In genomic region chr20:59027746-59028320, GRCh38 we compare ENCODE assay signal across 11 cellular contexts. TPM values are rescaled to one million over a fixed set of nuclear protein-coding genes. Genes with fewer than 3 reads are reported as not detected.
DNase-seq lines count a peak whose midpoint lies in the region; ATAC-seq lines count a peak whose summit lies in the region.
"Had no signal": no experiment of that assay in that cellular context is flagged by ENCODE, and none has a peak within 500 bp of the region (broad histone marks: within the 10 kb centered on the region; RNA-seq: fewer than 3 reads in every experiment).

No MANE protein-coding gene starts in this region.

- in situ Hi-C loops in GM23248 (cut with MboI) = no loop called here

- peak overlapping the region; percentile 84 for H3K4me2 ChIP-seq in GM23248 (ENCODE audit: unreplicated experiment)

- H2AFZ ChIP-seq in GM23248 = no peak overlapping the region

- H3F3A ChIP-seq in GM23248 (ENCODE audit: insufficient read depth) = peaks cover 44% of the 10 kb centered on the region

- H3K4me1 ChIP-seq in GM23248 (ENCODE audit: insufficient read depth) = peaks cover 40% of the 10 kb centered on the region

- ATAC-seq in HG02588 (IDR thresholded peaks at IDR 0.05; ENCODE audit: unreplicated experiment) (no peak), HG03159 (IDR thresholded peaks at IDR 0.05; ENCODE audit: unreplicated experiment) (no peak)

- no peaks in the 10 kb centered on the region for H3K9me2 ChIP-seq in GM23248 (ENCODE audit: insufficient read depth)

- no peak overlapping the region for H3K27ac Mint-ChIP-seq in activated T-helper 1 cell treated with anti-CD3 and anti-CD28 coated beads, Interleukin-12 subunit alpha, Interleukin-12 subunit beta, Interleukin-2, Interleukin-4 antibody, amounts not matched to agents 30 ng/mL and 10 ng/mL and 1 ng/mL, durations not matched to agents 14 hours and 24 hours and 36 hours

- peaks cover 14% of the 10 kb centered on the region; the same call in 1 of the 2 replicates for H4K20me1 ChIP-seq in GM23248 (ENCODE audit: insufficient read depth)

- H3K4me3 ChIP-seq in GM23248 = peak overlapping the region; percentile 79

- intact Hi-C loops in activated T-helper 1 cell treated with anti-CD3 and anti-CD28 coated beads, Interleukin-12 subunit alpha, Interleukin-12 subunit beta, Interleukin-2, Interleukin-4 antibody, amounts not matched to agents 30 ng/mL and 10 ng/mL and 1 ng/mL, durations not matched to agents 14 hours and 24 hours and 36 hours (cut with micrococcal nuclease) = no loop called here

- H3K9ac ChIP-seq in GM23248 = peak overlapping the region; percentile 84

- H3K4me1 Mint-ChIP-seq in activated T-helper 1 cell treated with anti-CD3 and anti-CD28 coated beads, Interleukin-12 subunit alpha, Interleukin-12 subunit beta, Interleukin-2, Interleukin-4 antibody, amounts not matched to agents 30 ng/mL and 10 ng/mL and 1 ng/mL, durations not matched to agents 14 hours and 24 hours and 36 hours (ENCODE audit: low read depth) = peaks cover 62% of the 10 kb centered on the region

- DNase-seq in GM23248 (peak; percentile 73), lung microvascular endothelial cell (ENCODE audit: low read depth in 2 of 2) (peak; percentile 24 to 52), cerebellum (ENCODE audit: low spot score) (no peak)
- DNase-seq in activated T-helper 1 cell treated with anti-CD3 and anti-CD28 coated beads, Interleukin-12 subunit alpha, Interleukin-12 subunit beta, Interleukin-2, Interleukin-4 antibody, amounts not matched to agents 30 ng/mL and 10 ng/mL and 1 ng/mL, durations not matched to agents 14 hours and 24 hours and 36 hours (ENCODE audit: low spot score) = no peak
- DNase-seq: activated CD4-positive, alpha-beta T cell treated with anti-CD3 and anti-CD28 coated beads for 1 hour; DMS 273 treated with DMSO at 0.1 percent for 48 hours; erythroblast; left ventricle myocardium inferior; SHP77 treated with DMSO at 0.1 percent for 48 hours had no signal

- H3K79me2 ChIP-seq in GM23248 (ENCODE audit: insufficient read depth) = peaks cover 75% of the 10 kb centered on the region

- 78 to 87% methylated on average over 8 of the region's 8 CpGs for WGBS in GM23248 (ENCODE audit: low coverage in 1 of 2, low lambda C conversion rate in 2 of 2, missing lambda C conversion rate in 2 of 2), 2 experiments

- H3K36me3 ChIP-seq in GM23248 (ENCODE audit: low read depth) = peaks cover 25% of the 10 kb centered on the region

- H3K4me3 Mint-ChIP-seq in activated T-helper 1 cell treated with anti-CD3 and anti-CD28 coated beads, Interleukin-12 subunit alpha, Interleukin-12 subunit beta, Interleukin-2, Interleukin-4 antibody, amounts not matched to agents 30 ng/mL and 10 ng/mL and 1 ng/mL, durations not matched to agents 14 hours and 24 hours and 36 hours = peak overlapping the region; percentile 1

- H3K9me3 ChIP-seq in GM23248 (ENCODE audit: low read depth) = no peaks in the 10 kb centered on the region
- H3K9me3 ChIP-seq: left ventricle myocardium inferior had no signal

- H3K27me3 ChIP-seq in GM23248 (replicated peaks; ENCODE audit: insufficient read depth) = no peaks in the 10 kb centered on the region

- no peaks in the 10 kb centered on the region for H3K9me3 Mint-ChIP-seq in activated T-helper 1 cell treated with anti-CD3 and anti-CD28 coated beads, Interleukin-12 subunit alpha, Interleukin-12 subunit beta, Interleukin-2, Interleukin-4 antibody, amounts not matched to agents 30 ng/mL and 10 ng/mL and 1 ng/mL, durations not matched to agents 14 hours and 24 hours and 36 hours

- peak overlapping the region; percentile 58 for H3K27ac ChIP-seq in GM23248
- H3K27ac ChIP-seq: left ventricle myocardium inferior had no signal

- H3K36me3 Mint-ChIP-seq in activated T-helper 1 cell treated with anti-CD3 and anti-CD28 coated beads, Interleukin-12 subunit alpha, Interleukin-12 subunit beta, Interleukin-2, Interleukin-4 antibody, amounts not matched to agents 30 ng/mL and 10 ng/mL and 1 ng/mL, durations not matched to agents 14 hours and 24 hours and 36 hours (ENCODE audit: low read depth) = peaks cover 66% of the 10 kb centered on the region

- H3K27me3 Mint-ChIP-seq in activated T-helper 1 cell treated with anti-CD3 and anti-CD28 coated beads, Interleukin-12 subunit alpha, Interleukin-12 subunit beta, Interleukin-2, Interleukin-4 antibody, amounts not matched to agents 30 ng/mL and 10 ng/mL and 1 ng/mL, durations not matched to agents 14 hours and 24 hours and 36 hours (ENCODE audit: insufficient read depth) = no peaks in the 10 kb centered on the region

RNA-seq across cellular contexts. Expression of gene ATP5F1E, which starts 4.3 kb away (rescaled TPM):
- 20.0 and 21.1 TPM in 2 replicates for total RNA-seq in GM23248 (2014; rRNA removed; shearing (Covaris generic))
- polyA plus RNA-seq in GM23248 (2016; fragmentation: Nextera tagmentation; extraction: Ambion mirVana) = 236 and 245 TPM in 2 replicates
- total RNA-seq in activated T-helper 1 cell treated with anti-CD3 and anti-CD28 coated beads, Interleukin-12 subunit alpha, Interleukin-12 subunit beta, Interleukin-2, Interleukin-4 antibody, amounts not matched to agents 30 ng/mL and 10 ng/mL and 1 ng/mL, durations not matched to agents 14 hours and 24 hours and 36 hours = 81.3 and 84.6 TPM in 2 replicates
- total RNA-seq in lung microvascular endothelial cell (41.6 and 80.0 TPM in 2 replicates), cerebellum (25.3 TPM)

RNA-seq across cellular contexts. Expression of gene TUBB1, which starts 8.6 kb away (rescaled TPM):
- total RNA-seq in GM23248 (2014; rRNA removed; shearing (Covaris generic)) = not detected in 2 replicates
- 0.05 and 0.09 TPM in 2 replicates for polyA plus RNA-seq in GM23248 (2016; fragmentation: Nextera tagmentation; extraction: Ambion mirVana)
- not detected in 2 replicates for total RNA-seq in activated T-helper 1 cell treated with anti-CD3 and anti-CD28 coated beads, Interleukin-12 subunit alpha, Interleukin-12 subunit beta, Interleukin-2, Interleukin-4 antibody, amounts not matched to agents 30 ng/mL and 10 ng/mL and 1 ng/mL, durations not matched to agents 14 hours and 24 hours and 36 hours
- total RNA-seq in lung microvascular endothelial cell (not detected in 2 replicates), cerebellum (1.2 TPM)

RNA-seq across cellular contexts. Expression of gene PRELID3B, which starts 14.8 kb away (rescaled TPM):
- total RNA-seq in GM23248 (2014; rRNA removed; shearing (Covaris generic)) = 64.1 and 72.8 TPM in 2 replicates
- 75.8 and 76.4 TPM in 2 replicates for polyA plus RNA-seq in GM23248 (2016; fragmentation: Nextera tagmentation; extraction: Ambion mirVana)
- total RNA-seq in activated T-helper 1 cell treated with anti-CD3 and anti-CD28 coated beads, Interleukin-12 subunit alpha, Interleukin-12 subunit beta, Interleukin-2, Interleukin-4 antibody, amounts not matched to agents 30 ng/mL and 10 ng/mL and 1 ng/mL, durations not matched to agents 14 hours and 24 hours and 36 hours = 121 and 123 TPM in 2 replicates
- total RNA-seq in lung microvascular endothelial cell (71.5 and 86.5 TPM in 2 replicates), cerebellum (51.7 TPM)

RNA-seq across cellular contexts. Expression of gene CTSZ, which starts 20.8 kb away (rescaled TPM):
- total RNA-seq in GM23248 (2014; rRNA removed; shearing (Covaris generic)) = 391 and 422 TPM in 2 replicates
- polyA plus RNA-seq in GM23248 (2016; fragmentation: Nextera tagmentation; extraction: Ambion mirVana) = 13.5 and 14.2 TPM in 2 replicates
- total RNA-seq in activated T-helper 1 cell treated with anti-CD3 and anti-CD28 coated beads, Interleukin-12 subunit alpha, Interleukin-12 subunit beta, Interleukin-2, Interleukin-4 antibody, amounts not matched to agents 30 ng/mL and 10 ng/mL and 1 ng/mL, durations not matched to agents 14 hours and 24 hours and 36 hours = 46.4 and 54.1 TPM in 2 replicates
- total RNA-seq in lung microvascular endothelial cell = 203 and 287 TPM in 2 replicates
- total RNA-seq in cerebellum = 14.1 TPM

RNA-seq across cellular contexts. Expression of gene NELFCD, which starts 46.8 kb away (rescaled TPM):
- total RNA-seq in GM23248 (2014; rRNA removed; shearing (Covaris generic)) = 36.3 and 52.5 TPM in 2 replicates
- polyA plus RNA-seq in GM23248 (2016; fragmentation: Nextera tagmentation; extraction: Ambion mirVana) = 57.4 and 59.8 TPM in 2 replicates
- 121 and 135 TPM in 2 replicates for total RNA-seq in activated T-helper 1 cell treated with anti-CD3 and anti-CD28 coated beads, Interleukin-12 subunit alpha, Interleukin-12 subunit beta, Interleukin-2, Interleukin-4 antibody, amounts not matched to agents 30 ng/mL and 10 ng/mL and 1 ng/mL, durations not matched to agents 14 hours and 24 hours and 36 hours
- 43.8 and 51.0 TPM in 2 replicates for total RNA-seq in lung microvascular endothelial cell
- total RNA-seq in cerebellum = 52.6 TPM

Comparison
In these comparisons a context has a peak if more than half of its experiments do, and no peak if none do; other contexts are left out.
1. DNase-seq: peak in GM23248 (single experiment) and lung microvascular endothelial cell (2 of 2); none in activated T-helper 1 cell treated with anti-CD3 and anti-CD28 coated beads, Interleukin-12 subunit alpha, Interleukin-12 subunit beta, Interleukin-2, Interleukin-4 antibody, amounts not matched to agents 30 ng/mL and 10 ng/mL and 1 ng/mL, durations not matched to agents 14 hours and 24 hours and 36 hours (single experiment) and cerebellum (single experiment).